Comparison of ENCODE assay signal across 32 cellular contexts in the genomic region with DNA sequence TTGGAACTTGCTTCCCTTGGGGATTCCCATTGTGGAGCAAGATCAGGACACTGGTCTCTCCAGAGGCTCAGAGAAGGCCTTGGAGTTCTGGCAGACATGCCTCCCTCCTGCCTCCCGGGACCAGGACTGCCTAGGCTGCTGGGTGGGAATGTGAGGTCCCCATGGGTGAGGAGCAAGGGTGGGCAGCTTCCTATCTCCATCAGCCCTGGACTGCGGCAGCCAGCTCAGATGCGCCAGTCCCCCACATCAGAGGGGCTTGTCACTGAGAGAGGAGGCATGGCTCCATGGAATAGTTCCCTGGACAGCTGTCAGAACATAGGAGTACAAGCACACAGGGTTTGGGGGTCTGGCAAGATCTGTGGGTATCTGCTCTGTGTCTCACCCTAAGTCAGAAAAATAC. TPM values are rescaled to one million over a fixed set of nuclear protein-coding genes. Genes with fewer than 3 reads are reported as not detected.
"Had no signal": no experiment of that assay in that cellular context is flagged by ENCODE, and none has a peak within 500 bp of the region (broad histone marks: within the 10 kb centered on the region; RNA-seq: fewer than 3 reads in every experiment).

No MANE protein-coding gene starts in this region.

- H3K9me3 ChIP-seq: stomach, suprapubic skin, testis, thoracic aorta, thyroid gland, tibial artery, tibial nerve, transverse colon, upper lobe of left lung, upper lobe of right lung, uterus, vagina had no signal

- ATAC-seq: stimulated activated effector memory CD8-positive, alpha-beta T cell treated with anti-CD3 and anti-CD28 coated beads, Interleukin-12 subunit alpha, Interleukin-12 subunit beta, amount 100 ng/mL, for 72 hours; stimulated activated memory B cell treated with anti-CD40 and anti-IgM and Interleukin-4, amounts not matched to agents 10 μg/mL and 1 μg/mL and 100 μg/mL, for 72 hours; stimulated activated naive B cell treated with anti-CD40 and anti-IgM and Interleukin-4, amounts not matched to agents 10 μg/mL and 1 μg/mL and 100 μg/mL, for 72 hours; stimulated activated naive CD8-positive, alpha-beta T cell treated with anti-CD3 and anti-CD28 coated beads, Interleukin-15, amount 100 ng/mL, for 72 hours; stimulated activated naive CD8-positive, alpha-beta T cell treated with anti-CD3 and anti-CD28 coated beads, Interleukin-15, Interleukin-2, amounts not matched to agents 100 U/mL and 50 U/mL, for 24 hours; upper lobe of right lung had no signal

- H3K27me3 ChIP-seq: testis, thyroid gland, tibial nerve, transverse colon, upper lobe of left lung, uterus, vagina had no signal

- H3K36me3 Mint-ChIP-seq: stimulated activated effector memory CD8-positive, alpha-beta T cell treated with anti-CD3 and anti-CD28 coated beads, Interleukin-12 subunit alpha, Interleukin-12 subunit beta, amount 100 ng/mL, for 72 hours; stimulated activated memory B cell treated with anti-CD40 and anti-IgM and Interleukin-4, amounts not matched to agents 10 μg/mL and 1 μg/mL and 100 μg/mL, for 72 hours; stimulated activated naive B cell treated with anti-CD40 and anti-IgM and Interleukin-4, amounts not matched to agents 10 μg/mL and 1 μg/mL and 100 μg/mL, for 72 hours; type B pancreatic cell had no signal

- H3K27ac Mint-ChIP-seq: stimulated activated effector memory CD8-positive, alpha-beta T cell treated with anti-CD3 and anti-CD28 coated beads, Interleukin-12 subunit alpha, Interleukin-12 subunit beta, amount 100 ng/mL, for 72 hours; stimulated activated memory B cell treated with anti-CD40 and anti-IgM and Interleukin-4, amounts not matched to agents 10 μg/mL and 1 μg/mL and 100 μg/mL, for 72 hours; stimulated activated naive B cell treated with anti-CD40 and anti-IgM and Interleukin-4, amounts not matched to agents 10 μg/mL and 1 μg/mL and 100 μg/mL, for 72 hours; stimulated activated naive CD8-positive, alpha-beta T cell treated with anti-CD3 and anti-CD28 coated beads, Interleukin-15, amount 100 ng/mL, for 72 hours; stimulated activated naive CD8-positive, alpha-beta T cell treated with anti-CD3 and anti-CD28 coated beads, Interleukin-15, Interleukin-2, amounts not matched to agents 100 ng/mL and 50 ng/mL, for 24 hours; type B pancreatic cell had no signal

- H3K36me3 ChIP-seq: stomach, suprapubic skin, thyroid gland, tibial artery, tibial nerve, transverse colon, upper lobe of left lung, upper lobe of right lung, uterus, vagina had no signal

- H3K4me3 ChIP-seq: stomach, suprapubic skin, testis, thoracic aorta, thyroid gland, tibial artery, tibial nerve, transverse colon, upper lobe of left lung, upper lobe of right lung, uterus, vagina had no signal

- DNase-seq: stimulated activated CD4-positive, alpha-beta T cell treated with anti-CD3 and anti-CD28 coated beads, Interleukin-2, amount 100 ng/mL, for 48 hours; stimulated activated CD4-positive, alpha-beta T cell treated with anti-CD3 and anti-CD28 coated beads, Interleukin-4, amount 100 ng/mL, for 1 hour; stimulated activated CD4-positive, alpha-beta T cell treated with anti-CD3 and anti-CD28 coated beads, Interleukin-4, amount 100 ng/mL, for 24 hours; stimulated activated CD4-positive, alpha-beta T cell treated with anti-CD3 and anti-CD28 coated beads, Interleukin-4, amount 100 ng/mL, for 4 hours; stimulated activated CD8-positive, alpha-beta memory T cell treated with anti-CD3 and anti-CD28 coated beads, Interleukin-4, amount 100 ng/mL, for 48 hours; stimulated activated naive B cell treated with anti-CD40 and anti-IgM and Interleukin-4, amounts not matched to agents 10 μg/mL and 1 μg/mL and 100 μg/mL, for 72 hours; stimulated activated naive CD4-positive, alpha-beta T cell; stimulated activated naive CD4-positive, alpha-beta T cell treated with Interleukin-2 at 50 U/mL for 16 hours; stimulated activated naive CD8-positive, alpha-beta T cell treated with anti-CD3 and anti-CD28 coated beads, Interleukin-15, amount 100 ng/mL, for 72 hours; stimulated activated naive CD8-positive, alpha-beta T cell treated with anti-CD3 and anti-CD28 coated beads, Interleukin-15, Interleukin-2, amounts not matched to agents 100 U/mL and 50 U/mL, for 24 hours; stomach; substantia nigra; testis; thyroid gland; transverse colon; trophoblast cell; upper lobe of left lung; upper lobe of right lung; uterus had no signal

- H3K9me3 Mint-ChIP-seq: stimulated activated effector memory CD8-positive, alpha-beta T cell treated with anti-CD3 and anti-CD28 coated beads, Interleukin-12 subunit alpha, Interleukin-12 subunit beta, amount 100 ng/mL, for 72 hours; stimulated activated memory B cell treated with anti-CD40 and anti-IgM and Interleukin-4, amounts not matched to agents 10 μg/mL and 1 μg/mL and 100 μg/mL, for 72 hours; stimulated activated naive B cell treated with anti-CD40 and anti-IgM and Interleukin-4, amounts not matched to agents 10 μg/mL and 1 μg/mL and 100 μg/mL, for 72 hours; stimulated activated naive CD8-positive, alpha-beta T cell treated with anti-CD3 and anti-CD28 coated beads, Interleukin-15, amount 100 ng/mL, for 72 hours; stimulated activated naive CD8-positive, alpha-beta T cell treated with anti-CD3 and anti-CD28 coated beads, Interleukin-15, Interleukin-2, amounts not matched to agents 100 ng/mL and 50 ng/mL, for 24 hours; type B pancreatic cell had no signal

- H3K27ac ChIP-seq: stomach, suprapubic skin, testis, thoracic aorta, thyroid gland, tibial artery, tibial nerve, transverse colon, upper lobe of left lung, upper lobe of right lung, uterus, vagina had no signal

- H3K4me1 Mint-ChIP-seq: stimulated activated effector memory CD8-positive, alpha-beta T cell treated with anti-CD3 and anti-CD28 coated beads, Interleukin-12 subunit alpha, Interleukin-12 subunit beta, amount 100 ng/mL, for 72 hours; stimulated activated naive B cell treated with anti-CD40 and anti-IgM and Interleukin-4, amounts not matched to agents 10 μg/mL and 1 μg/mL and 100 μg/mL, for 72 hours; stimulated activated naive CD8-positive, alpha-beta T cell treated with anti-CD3 and anti-CD28 coated beads, Interleukin-15, amount 100 ng/mL, for 72 hours had no signal

- FAIRE-seq: urothelium cell line had no signal

- H3K4me3 Mint-ChIP-seq: stimulated activated effector memory CD8-positive, alpha-beta T cell treated with anti-CD3 and anti-CD28 coated beads, Interleukin-12 subunit alpha, Interleukin-12 subunit beta, amount 100 ng/mL, for 72 hours; stimulated activated memory B cell treated with anti-CD40 and anti-IgM and Interleukin-4, amounts not matched to agents 10 μg/mL and 1 μg/mL and 100 μg/mL, for 72 hours; stimulated activated naive B cell treated with anti-CD40 and anti-IgM and Interleukin-4, amounts not matched to agents 10 μg/mL and 1 μg/mL and 100 μg/mL, for 72 hours; stimulated activated naive CD8-positive, alpha-beta T cell treated with anti-CD3 and anti-CD28 coated beads, Interleukin-15, amount 100 ng/mL, for 72 hours; stimulated activated naive CD8-positive, alpha-beta T cell treated with anti-CD3 and anti-CD28 coated beads, Interleukin-15, Interleukin-2, amounts not matched to agents 100 ng/mL and 50 ng/mL, for 24 hours; type B pancreatic cell had no signal

- H3K4me1 ChIP-seq: stomach, suprapubic skin, testis, thyroid gland, tibial artery, tibial nerve, transverse colon, upper lobe of left lung, upper lobe of right lung, uterus, vagina had no signal

RNA-seq across cellular contexts. Expression of a gene that starts 17.3 kb away (rescaled TPM):
- total RNA-seq: stomach, subcutaneous adipose tissue, suprapubic skin, thoracic aorta, thyroid gland, tibial nerve, transverse colon, upper lobe of left lung, upper lobe of right lung, ureter, urinary bladder, uterus, vagina had no signal
- polyA plus RNA-seq: stomach, urinary bladder had no signal
